26 cellular contexts compared by ENCODE assay signal in the genomic region with DNA sequence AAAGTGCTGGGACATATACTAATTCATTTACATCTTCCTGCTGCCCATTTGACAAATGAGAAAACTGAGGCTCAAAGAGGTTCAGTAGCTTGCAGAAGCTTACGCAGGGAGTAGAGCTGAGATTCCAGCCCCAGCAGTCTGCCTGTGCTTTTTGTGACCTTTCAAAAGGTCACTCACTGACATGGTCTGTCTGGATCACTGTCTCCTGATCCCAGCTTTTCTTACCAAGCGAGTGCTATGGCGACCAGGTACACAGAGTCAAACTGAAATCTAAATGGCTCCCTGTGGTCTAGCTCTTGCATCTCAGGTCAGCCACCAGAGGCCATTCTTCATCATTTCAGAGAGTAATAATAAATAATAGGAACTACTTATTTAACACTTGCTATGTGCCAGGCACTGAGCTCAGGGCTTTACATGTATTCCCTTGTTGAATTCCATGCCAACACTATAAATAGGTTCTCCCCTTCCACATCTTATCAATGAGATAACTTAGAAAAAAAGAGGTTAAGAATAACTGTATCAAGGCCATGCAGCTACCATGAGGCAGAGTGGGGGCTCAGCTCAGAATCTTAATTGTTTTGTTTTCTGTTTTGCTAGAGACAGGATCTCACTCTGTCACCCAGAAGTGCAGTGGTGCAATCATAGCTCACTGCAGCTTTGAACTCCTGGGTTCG.
"Had no signal": no experiment of that assay in that cellular context is flagged by ENCODE, and none has a peak within 500 bp of the region (broad histone marks: within the 10 kb centered on the region; RNA-seq: fewer than 3 reads in every experiment).

No MANE protein-coding gene starts in this region.

- H3K27me3 ChIP-seq: esophagus squamous epithelium, hepatocyte, ovary, right lobe of liver, suprapubic skin, transverse colon, upper lobe of right lung, vagina had no signal

- H3K4me3 Mint-ChIP-seq: memory B cell; natural killer cell; stimulated activated naive B cell treated with anti-CD40 and anti-IgM and Interleukin-4, amounts not matched to agents 10 μg/mL and 1 μg/mL and 100 μg/mL, for 72 hours; stimulated activated naive CD8-positive, alpha-beta T cell treated with anti-CD3 and anti-CD28 coated beads, Interleukin-15, Interleukin-2, amounts not matched to agents 100 ng/mL and 50 ng/mL, for 24 hours had no signal

- ATAC-seq: natural killer cell; psoas muscle; right lobe of liver; stimulated activated naive B cell treated with anti-CD40 and anti-IgM and Interleukin-4, amounts not matched to agents 10 μg/mL and 1 μg/mL and 100 μg/mL, for 72 hours; upper lobe of right lung had no signal

- H3K4me1 Mint-ChIP-seq: memory B cell, natural killer cell had no signal

- H2AFZ ChIP-seq: hepatocyte had no signal

- H3K27ac ChIP-seq: coronary artery, esophagus squamous epithelium, hepatocyte, ovary, psoas muscle, right lobe of liver, suprapubic skin, transverse colon, upper lobe of right lung, vagina had no signal

- H3K79me2 ChIP-seq: hepatocyte had no signal

- H3K27me3 Mint-ChIP-seq: memory B cell; stimulated activated naive B cell treated with anti-CD40 and anti-IgM and Interleukin-4, amounts not matched to agents 10 μg/mL and 1 μg/mL and 100 μg/mL, for 72 hours; stimulated activated naive CD8-positive, alpha-beta T cell treated with anti-CD3 and anti-CD28 coated beads, Interleukin-15, Interleukin-2, amounts not matched to agents 100 ng/mL and 50 ng/mL, for 24 hours had no signal

- H3K4me3 ChIP-seq: coronary artery, esophagus squamous epithelium, hepatocyte, lung, ovary, psoas muscle, right lobe of liver, suprapubic skin, transverse colon, upper lobe of right lung, vagina had no signal

- H3K9me3 ChIP-seq: esophagus squamous epithelium, ovary, right lobe of liver, suprapubic skin, upper lobe of right lung, vagina had no signal

- H3K27ac Mint-ChIP-seq: memory B cell; natural killer cell; stimulated activated naive B cell treated with anti-CD40 and anti-IgM and Interleukin-4, amounts not matched to agents 10 μg/mL and 1 μg/mL and 100 μg/mL, for 72 hours; stimulated activated naive CD8-positive, alpha-beta T cell treated with anti-CD3 and anti-CD28 coated beads, Interleukin-15, Interleukin-2, amounts not matched to agents 100 ng/mL and 50 ng/mL, for 24 hours had no signal

- H3K4me2 ChIP-seq: hepatocyte had no signal

- H3K9me3 Mint-ChIP-seq: natural killer cell had no signal

- H3K4me1 ChIP-seq: esophagus squamous epithelium, psoas muscle, right lobe of liver, suprapubic skin, transverse colon, upper lobe of right lung, vagina had no signal

- DNase-seq: dermis blood vessel endothelial cell; effector memory CD4-positive, alpha-beta T cell; erythroblast; esophagus squamous epithelium; foreskin melanocyte; glutamatergic neuron; kidney; natural killer cell; occipital lobe; ovary; posterior cingulate gyrus; psoas muscle; right lobe of liver; small intestine; stimulated activated CD4-positive, alpha-beta T cell treated with anti-CD3 and anti-CD28 coated beads, Interleukin-15, amount 100 ng/mL, for 24 hours; stimulated activated CD4-positive, alpha-beta T cell treated with anti-CD3 and anti-CD28 coated beads, Interleukin-2, amount 100 ng/mL, for 48 hours; stimulated activated naive B cell treated with anti-CD40 and anti-IgM and Interleukin-4, amounts not matched to agents 10 μg/mL and 1 μg/mL and 100 μg/mL, for 72 hours; transverse colon; upper lobe of right lung had no signal

- H3K36me3 Mint-ChIP-seq: memory B cell; natural killer cell; stimulated activated naive B cell treated with anti-CD40 and anti-IgM and Interleukin-4, amounts not matched to agents 10 μg/mL and 1 μg/mL and 100 μg/mL, for 72 hours had no signal

- H3K36me3 ChIP-seq: esophagus squamous epithelium, ovary, right lobe of liver, suprapubic skin, transverse colon, upper lobe of right lung, vagina had no signal
